In the genomic region with DNA sequence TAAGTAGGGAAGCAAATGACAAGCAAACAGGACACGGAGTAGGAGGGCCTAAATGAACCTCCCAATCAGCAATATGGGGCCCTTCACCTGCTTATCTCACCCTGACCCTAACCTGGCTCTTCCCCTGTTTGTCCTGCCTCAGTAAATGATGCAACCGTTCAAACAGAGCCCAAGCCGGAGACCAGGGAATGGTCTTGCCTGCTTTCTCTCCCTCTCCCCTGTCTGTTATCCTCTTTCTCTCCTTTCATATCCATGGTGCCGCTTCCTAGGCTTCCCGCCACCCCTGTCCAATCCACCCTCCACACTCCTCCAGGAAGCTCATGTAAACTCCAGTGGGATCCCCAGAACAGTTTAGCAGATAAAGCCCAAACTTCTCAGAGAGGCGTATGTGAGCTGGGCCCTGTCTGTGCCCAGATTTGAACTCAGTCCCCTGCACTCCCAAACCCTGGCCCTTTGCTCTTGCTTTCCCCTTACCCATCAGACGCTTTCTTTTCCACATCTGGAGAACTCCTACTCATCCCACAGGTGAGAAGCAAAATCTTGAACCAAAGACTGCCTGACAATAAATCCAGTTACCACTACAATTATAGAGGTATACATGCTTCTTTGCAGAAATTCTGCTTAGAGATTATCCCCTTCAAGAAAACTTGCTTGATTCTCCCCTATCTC, we compare ENCODE assay signal across 1 cellular context.
TF ChIP-seq lines count a peak whose summit lies in the region.

No MANE protein-coding gene starts in this region.

TF ChIP-seq in K562, 482 proteins besides CTCF, POLR2A, EP300 and RAD21 (continued from another document and continues in another):
- TF ChIP-seq, protein P1, sequence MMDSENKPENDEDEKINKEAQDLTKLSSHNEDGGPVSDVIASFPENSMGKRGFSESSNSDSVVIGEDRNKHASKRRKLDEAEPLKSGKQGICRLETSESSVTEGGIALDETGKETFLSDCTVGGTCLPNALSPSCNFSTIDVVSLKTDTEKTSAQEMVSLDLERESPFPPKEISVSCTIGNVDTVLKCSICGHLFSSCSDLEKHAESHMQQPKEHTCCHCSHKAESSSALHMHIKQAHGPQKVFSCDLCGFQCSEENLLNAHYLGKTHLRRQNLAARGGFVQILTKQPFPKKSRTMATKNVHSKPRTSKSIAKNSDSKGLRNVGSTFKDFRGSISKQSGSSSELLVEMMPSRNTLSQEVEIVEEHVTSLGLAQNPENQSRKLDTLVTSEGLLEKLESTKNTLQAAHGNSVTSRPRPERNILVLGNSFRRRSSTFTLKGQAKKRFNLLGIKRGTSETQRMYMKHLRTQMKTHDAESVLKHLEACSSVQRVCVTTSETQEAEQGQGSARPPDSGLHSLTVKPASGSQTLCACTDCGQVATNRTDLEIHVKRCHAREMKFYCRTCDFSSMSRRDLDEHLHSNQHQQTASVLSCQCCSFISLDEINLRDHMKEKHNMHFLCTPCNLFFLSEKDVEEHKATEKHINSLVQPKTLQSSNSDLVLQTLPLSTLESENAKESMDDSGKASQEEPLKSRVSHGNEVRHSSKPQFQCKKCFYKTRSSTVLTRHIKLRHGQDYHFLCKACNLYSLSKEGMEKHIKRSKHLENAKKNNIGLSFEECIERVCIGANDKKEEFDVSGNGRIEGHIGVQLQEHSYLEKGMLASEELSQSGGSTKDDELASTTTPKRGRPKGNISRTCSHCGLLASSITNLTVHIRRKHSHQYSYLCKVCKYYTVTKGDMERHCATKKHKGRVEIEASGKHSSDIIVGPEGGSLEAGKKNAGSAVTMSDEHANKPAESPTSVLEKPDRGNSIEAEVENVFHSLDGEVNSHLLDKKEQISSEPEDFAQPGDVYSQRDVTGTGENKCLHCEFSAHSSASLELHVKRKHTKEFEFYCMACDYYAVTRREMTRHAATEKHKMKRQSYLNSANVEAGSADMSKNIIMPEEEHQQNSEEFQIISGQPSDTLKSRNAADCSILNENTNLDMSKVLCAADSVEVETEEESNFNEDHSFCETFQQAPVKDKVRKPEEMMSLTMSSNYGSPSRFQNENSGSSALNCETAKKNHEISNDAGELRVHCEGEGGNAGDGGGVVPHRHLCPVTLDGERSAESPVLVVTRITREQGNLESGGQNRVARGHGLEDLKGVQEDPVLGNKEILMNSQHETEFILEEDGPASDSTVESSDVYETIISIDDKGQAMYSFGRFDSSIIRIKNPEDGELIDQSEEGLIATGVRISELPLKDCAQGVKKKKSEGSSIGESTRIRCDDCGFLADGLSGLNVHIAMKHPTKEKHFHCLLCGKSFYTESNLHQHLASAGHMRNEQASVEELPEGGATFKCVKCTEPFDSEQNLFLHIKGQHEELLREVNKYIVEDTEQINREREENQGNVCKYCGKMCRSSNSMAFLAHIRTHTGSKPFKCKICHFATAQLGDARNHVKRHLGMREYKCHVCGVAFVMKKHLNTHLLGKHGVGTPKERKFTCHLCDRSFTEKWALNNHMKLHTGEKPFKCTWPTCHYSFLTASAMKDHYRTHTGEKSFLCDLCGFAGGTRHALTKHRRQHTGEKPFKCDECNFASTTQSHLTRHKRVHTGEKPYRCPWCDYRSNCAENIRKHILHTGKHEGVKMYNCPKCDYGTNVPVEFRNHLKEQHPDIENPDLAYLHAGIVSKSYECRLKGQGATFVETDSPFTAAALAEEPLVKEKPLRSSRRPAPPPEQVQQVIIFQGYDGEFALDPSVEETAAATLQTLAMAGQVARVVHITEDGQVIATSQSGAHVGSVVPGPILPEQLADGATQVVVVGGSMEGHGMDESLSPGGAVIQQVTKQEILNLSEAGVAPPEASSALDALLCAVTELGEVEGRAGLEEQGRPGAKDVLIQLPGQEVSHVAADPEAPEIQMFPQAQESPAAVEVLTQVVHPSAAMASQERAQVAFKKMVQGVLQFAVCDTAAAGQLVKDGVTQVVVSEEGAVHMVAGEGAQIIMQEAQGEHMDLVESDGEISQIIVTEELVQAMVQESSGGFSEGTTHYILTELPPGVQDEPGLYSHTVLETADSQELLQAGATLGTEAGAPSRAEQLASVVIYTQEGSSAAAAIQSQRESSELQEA (IDR thresholded peaks at IDR 0.05; ENCODE audit: low read depth): no peak
- TF ChIP-seq NFIX (CRISPR knock-in tag; IDR thresholded peaks at IDR 0.05; ENCODE audit: low read depth) (no peak), XRCC5 (IDR thresholded peaks at IDR 0.05; ENCODE audit: low read depth, low read length) (no peak), TEAD4 (IDR thresholded peaks at IDR 0.05; ENCODE audit: low read length) (0 out of 2 replicates have a peak, but pooled peaks have one; percentile 38), TEAD4 (CRISPR knock-in tag; IDR thresholded peaks at IDR 0.05; ENCODE audit: borderline replicate concordance) (no peak), ZNF785 (CRISPR knock-in tag; IDR thresholded peaks at IDR 0.05) (no peak), BRF1 (IDR thresholded peaks at IDR 0.05; ENCODE audit: borderline replicate concordance, extremely low read depth, insufficient read length) (no peak), POLR2AphosphoS2 (IDR thresholded peaks at IDR 0.05; ENCODE audit: low read length) (no peak), TBP (optimal IDR thresholded peaks at IDR 0.05; ENCODE audit: low read depth, low read length) (no peak)
- TF ChIP-seq, protein P2, sequence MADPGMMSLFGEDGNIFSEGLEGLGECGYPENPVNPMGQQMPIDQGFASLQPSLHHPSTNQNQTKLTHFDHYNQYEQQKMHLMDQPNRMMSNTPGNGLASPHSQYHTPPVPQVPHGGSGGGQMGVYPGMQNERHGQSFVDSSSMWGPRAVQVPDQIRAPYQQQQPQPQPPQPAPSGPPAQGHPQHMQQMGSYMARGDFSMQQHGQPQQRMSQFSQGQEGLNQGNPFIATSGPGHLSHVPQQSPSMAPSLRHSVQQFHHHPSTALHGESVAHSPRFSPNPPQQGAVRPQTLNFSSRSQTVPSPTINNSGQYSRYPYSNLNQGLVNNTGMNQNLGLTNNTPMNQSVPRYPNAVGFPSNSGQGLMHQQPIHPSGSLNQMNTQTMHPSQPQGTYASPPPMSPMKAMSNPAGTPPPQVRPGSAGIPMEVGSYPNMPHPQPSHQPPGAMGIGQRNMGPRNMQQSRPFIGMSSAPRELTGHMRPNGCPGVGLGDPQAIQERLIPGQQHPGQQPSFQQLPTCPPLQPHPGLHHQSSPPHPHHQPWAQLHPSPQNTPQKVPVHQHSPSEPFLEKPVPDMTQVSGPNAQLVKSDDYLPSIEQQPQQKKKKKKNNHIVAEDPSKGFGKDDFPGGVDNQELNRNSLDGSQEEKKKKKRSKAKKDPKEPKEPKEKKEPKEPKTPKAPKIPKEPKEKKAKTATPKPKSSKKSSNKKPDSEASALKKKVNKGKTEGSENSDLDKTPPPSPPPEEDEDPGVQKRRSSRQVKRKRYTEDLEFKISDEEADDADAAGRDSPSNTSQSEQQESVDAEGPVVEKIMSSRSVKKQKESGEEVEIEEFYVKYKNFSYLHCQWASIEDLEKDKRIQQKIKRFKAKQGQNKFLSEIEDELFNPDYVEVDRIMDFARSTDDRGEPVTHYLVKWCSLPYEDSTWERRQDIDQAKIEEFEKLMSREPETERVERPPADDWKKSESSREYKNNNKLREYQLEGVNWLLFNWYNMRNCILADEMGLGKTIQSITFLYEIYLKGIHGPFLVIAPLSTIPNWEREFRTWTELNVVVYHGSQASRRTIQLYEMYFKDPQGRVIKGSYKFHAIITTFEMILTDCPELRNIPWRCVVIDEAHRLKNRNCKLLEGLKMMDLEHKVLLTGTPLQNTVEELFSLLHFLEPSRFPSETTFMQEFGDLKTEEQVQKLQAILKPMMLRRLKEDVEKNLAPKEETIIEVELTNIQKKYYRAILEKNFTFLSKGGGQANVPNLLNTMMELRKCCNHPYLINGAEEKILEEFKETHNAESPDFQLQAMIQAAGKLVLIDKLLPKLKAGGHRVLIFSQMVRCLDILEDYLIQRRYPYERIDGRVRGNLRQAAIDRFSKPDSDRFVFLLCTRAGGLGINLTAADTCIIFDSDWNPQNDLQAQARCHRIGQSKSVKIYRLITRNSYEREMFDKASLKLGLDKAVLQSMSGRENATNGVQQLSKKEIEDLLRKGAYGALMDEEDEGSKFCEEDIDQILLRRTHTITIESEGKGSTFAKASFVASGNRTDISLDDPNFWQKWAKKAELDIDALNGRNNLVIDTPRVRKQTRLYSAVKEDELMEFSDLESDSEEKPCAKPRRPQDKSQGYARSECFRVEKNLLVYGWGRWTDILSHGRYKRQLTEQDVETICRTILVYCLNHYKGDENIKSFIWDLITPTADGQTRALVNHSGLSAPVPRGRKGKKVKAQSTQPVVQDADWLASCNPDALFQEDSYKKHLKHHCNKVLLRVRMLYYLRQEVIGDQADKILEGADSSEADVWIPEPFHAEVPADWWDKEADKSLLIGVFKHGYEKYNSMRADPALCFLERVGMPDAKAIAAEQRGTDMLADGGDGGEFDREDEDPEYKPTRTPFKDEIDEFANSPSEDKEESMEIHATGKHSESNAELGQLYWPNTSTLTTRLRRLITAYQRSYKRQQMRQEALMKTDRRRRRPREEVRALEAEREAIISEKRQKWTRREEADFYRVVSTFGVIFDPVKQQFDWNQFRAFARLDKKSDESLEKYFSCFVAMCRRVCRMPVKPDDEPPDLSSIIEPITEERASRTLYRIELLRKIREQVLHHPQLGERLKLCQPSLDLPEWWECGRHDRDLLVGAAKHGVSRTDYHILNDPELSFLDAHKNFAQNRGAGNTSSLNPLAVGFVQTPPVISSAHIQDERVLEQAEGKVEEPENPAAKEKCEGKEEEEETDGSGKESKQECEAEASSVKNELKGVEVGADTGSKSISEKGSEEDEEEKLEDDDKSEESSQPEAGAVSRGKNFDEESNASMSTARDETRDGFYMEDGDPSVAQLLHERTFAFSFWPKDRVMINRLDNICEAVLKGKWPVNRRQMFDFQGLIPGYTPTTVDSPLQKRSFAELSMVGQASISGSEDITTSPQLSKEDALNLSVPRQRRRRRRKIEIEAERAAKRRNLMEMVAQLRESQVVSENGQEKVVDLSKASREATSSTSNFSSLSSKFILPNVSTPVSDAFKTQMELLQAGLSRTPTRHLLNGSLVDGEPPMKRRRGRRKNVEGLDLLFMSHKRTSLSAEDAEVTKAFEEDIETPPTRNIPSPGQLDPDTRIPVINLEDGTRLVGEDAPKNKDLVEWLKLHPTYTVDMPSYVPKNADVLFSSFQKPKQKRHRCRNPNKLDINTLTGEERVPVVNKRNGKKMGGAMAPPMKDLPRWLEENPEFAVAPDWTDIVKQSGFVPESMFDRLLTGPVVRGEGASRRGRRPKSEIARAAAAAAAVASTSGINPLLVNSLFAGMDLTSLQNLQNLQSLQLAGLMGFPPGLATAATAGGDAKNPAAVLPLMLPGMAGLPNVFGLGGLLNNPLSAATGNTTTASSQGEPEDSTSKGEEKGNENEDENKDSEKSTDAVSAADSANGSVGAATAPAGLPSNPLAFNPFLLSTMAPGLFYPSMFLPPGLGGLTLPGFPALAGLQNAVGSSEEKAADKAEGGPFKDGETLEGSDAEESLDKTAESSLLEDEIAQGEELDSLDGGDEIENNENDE (IDR thresholded peaks at IDR 0.05; ENCODE audit: low read depth, low read length): no peak
- TF ChIP-seq, protein P3, sequence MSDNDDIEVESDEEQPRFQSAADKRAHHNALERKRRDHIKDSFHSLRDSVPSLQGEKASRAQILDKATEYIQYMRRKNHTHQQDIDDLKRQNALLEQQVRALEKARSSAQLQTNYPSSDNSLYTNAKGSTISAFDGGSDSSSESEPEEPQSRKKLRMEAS (CRISPR knock-in tag; IDR thresholded peaks at IDR 0.05): no peak
